Comparison of ENCODE assay signal across 7 cellular contexts in genomic region chr21:29196664-29197052, GRCh38.
A peak's percentile ranks its signal among the peaks of the same experiment; 100 is the strongest.
DNase-seq lines count a peak whose midpoint lies in the region; ATAC-seq lines count a peak whose summit lies in the region.

No MANE protein-coding gene starts in this region.

- peaks cover 8% of the 10 kb centered on the region for H3K9me3 ChIP-seq in skeletal muscle satellite cell (replicated peaks; ENCODE audit: low read length)

- peak overlapping the region; percentile 75 for H3K4me2 ChIP-seq in skeletal muscle satellite cell (ENCODE audit: low read length)

- H3K36me3 ChIP-seq in skeletal muscle satellite cell (ENCODE audit: insufficient read depth, low read length): no peaks in the 10 kb centered on the region

- 45 to 79% (median 50%) methylated on average over 5 of the region's 5 CpGs for WGBS in adipose tissue, 3 donors

- peak; percentile 14 for ATAC-seq in GM18909 (IDR thresholded peaks at IDR 0.05; ENCODE audit: poor library complexity, unreplicated experiment)
- ATAC-seq in HG03045 (IDR thresholded peaks at IDR 0.05; ENCODE audit: unreplicated experiment): peak; percentile 9

- H3K9ac ChIP-seq in skeletal muscle satellite cell (ENCODE audit: low read depth, low read length): peak overlapping the region; percentile 56

- peak overlapping the region; percentile 21 for H3K4me3 ChIP-seq in skeletal muscle satellite cell (ENCODE audit: low read length)

- peak overlapping the region; percentile 44 for H3K27ac ChIP-seq in adipose tissue (ENCODE audit: low read depth, low read length)

- no peak for DNase-seq in DMS79 treated with DMSO at 0.1 percent for 48 hours (lab: John Stamatoyannopoulos, UW)
- no peak for DNase-seq in COLO668 (lab: John Stamatoyannopoulos, UW; ENCODE audit: unreplicated experiment)
- no peak for DNase-seq in NCI-H1417 treated with DMSO at 0.1 percent for 48 hours (lab: John Stamatoyannopoulos, UW)

- H3K27me3 ChIP-seq in skeletal muscle satellite cell (ENCODE audit: control insufficient read depth, insufficient read depth, low read length): no peaks in the 10 kb centered on the region

- H3K4me1 ChIP-seq in skeletal muscle satellite cell (ENCODE audit: control insufficient read depth, insufficient read depth, low read length): peaks cover 28% of the 10 kb centered on the region
